ENCODE assay signal across 27 cellular contexts in the genomic region with DNA sequence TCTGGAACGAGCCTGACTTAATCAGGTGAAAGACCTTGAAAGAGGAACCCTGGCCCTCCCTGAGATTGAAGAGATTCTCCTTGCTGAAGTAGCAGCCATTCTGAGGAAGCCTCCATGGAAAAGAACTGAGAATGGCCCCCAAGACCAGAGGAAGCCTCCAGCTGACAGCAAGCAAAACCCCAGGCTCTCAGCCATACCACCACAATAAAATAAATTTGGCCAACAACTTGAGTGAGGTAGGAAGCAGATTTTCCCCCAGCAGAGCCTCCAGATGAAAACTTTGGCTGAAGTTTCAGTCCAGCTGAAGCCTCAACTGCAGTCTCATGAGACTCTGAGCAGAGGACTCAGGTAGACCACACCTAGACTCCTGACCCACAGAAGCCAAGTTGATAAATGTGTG. TPM values are rescaled to one million over a fixed set of nuclear protein-coding genes. Genes with fewer than 3 reads are reported as not detected.
DNase-seq lines count a peak whose midpoint lies in the region; ATAC-seq, FAIRE-seq and TF ChIP-seq lines count a peak whose summit lies in the region.
"Had no signal": no experiment of that assay in that cellular context is flagged by ENCODE, and none has a peak within 500 bp of the region (broad histone marks: within the 10 kb centered on the region; RNA-seq: fewer than 3 reads in every experiment).

No MANE protein-coding gene starts in this region.

- CTCF ChIA-PET in activated CD8-positive, alpha-beta T cell treated with anti-CD3 and anti-CD28 coated beads, Interleukin-2, amount 10 ng/mL, durations not matched to agents 7 days and 5 days (lab: Charles Lee): interaction anchor here (8.8 kb wide), 1 partner anchor 19 kb away, joined by 57 read pairs; no protein-coding TSS in a partner anchor
- CTCF ChIA-PET in activated CD8-positive, alpha-beta T cell treated with anti-CD3 and anti-CD28 coated beads for 36 hours (lab: Charles Lee): interaction anchor here (1.2 to 13.8 kb wide), 2 partner anchors 17 to 42 kb away, joined by 3 to 143 read pairs; a partner anchor contains a TSS
- CTCF ChIA-PET in K562 (lab: Yijun Ruan, JAX; ENCODE audit: low intra/inter-chr PET ratio): no interaction called here

- no peak for TF ChIP-seq POLR2A in K562 (conservative IDR thresholded peaks at IDR 0.05)
- TF ChIP-seq POLR2A in vagina (IDR thresholded peaks at IDR 0.05): no peak
- no peak for TF ChIP-seq POLR2A in sigmoid colon (IDR thresholded peaks at IDR 0.05)

- peaks cover 7% of the 10 kb centered on the region for H3K4me1 Mint-ChIP-seq in activated CD8-positive, alpha-beta T cell treated with anti-CD3 and anti-CD28 coated beads, Interleukin-2, amount 10 ng/mL, durations not matched to agents 7 days and 5 days (ENCODE audit: low read depth)
- H3K4me1 Mint-ChIP-seq in activated CD8-positive, alpha-beta T cell treated with anti-CD3 and anti-CD28 coated beads for 36 hours (ENCODE audit: low read depth): peaks cover 6% of the 10 kb centered on the region

- in situ Hi-C loops in K562 (cut with MboI): loop anchor here (25.0 kb wide), 1 partner anchor 801 kb away; no protein-coding TSS in a partner anchor

- no peak overlapping the region for H3K4me3 ChIP-seq in K562
- H3K4me3 ChIP-seq in vagina: no peak overlapping the region
- no peak overlapping the region for H3K4me3 ChIP-seq in sigmoid colon
- H3K4me3 ChIP-seq: BLaER1 treated with 17β-estradiol and CSF1 and Interleukin-3, amounts not matched to agents 10 nM and 100 nM; HAP-1 had no signal

- H2AFZ ChIP-seq in K562 (ENCODE audit: low read depth, low read length): no peak overlapping the region

- H3K4me3 Mint-ChIP-seq in activated CD8-positive, alpha-beta T cell treated with anti-CD3 and anti-CD28 coated beads, Interleukin-2, amount 10 ng/mL, durations not matched to agents 7 days and 5 days: no peak overlapping the region
- no peak overlapping the region for H3K4me3 Mint-ChIP-seq in activated CD8-positive, alpha-beta T cell treated with anti-CD3 and anti-CD28 coated beads for 36 hours
- H3K4me3 Mint-ChIP-seq: CD14-positive monocyte; CD4-positive, alpha-beta T cell; CD8-positive, alpha-beta memory T cell; HFFc6 had no signal

- no peak for TF ChIP-seq CTCF in activated CD8-positive, alpha-beta T cell treated with anti-CD3 and anti-CD28 coated beads for 36 hours (IDR thresholded peaks at IDR 0.05)
- no peak for TF ChIP-seq CTCF in K562 (IDR thresholded peaks at IDR 0.05 in 2 of 3, conservative IDR thresholded peaks at IDR 0.05 in 1 of 3; ENCODE audit: insufficient read depth in 2 of 3, low read depth in 1 of 3, low read length in 3 of 3)
- no peak for TF ChIP-seq CTCF in vagina (IDR thresholded peaks at IDR 0.05)
- TF ChIP-seq CTCF in sigmoid colon (IDR thresholded peaks at IDR 0.05): no peak

- TF ChIP-seq RAD21 in K562 (CRISPR knock-in tag; conservative IDR thresholded peaks at IDR 0.05 in 1 of 2, IDR thresholded peaks at IDR 0.05 in 1 of 2): no peak

- BruUV-seq in K562 (replicated peaks; lab: Mats Ljungman, UMichigan): no TSS peak

- no peaks in the 10 kb centered on the region for H4K20me1 ChIP-seq in K562 (replicated peaks; ENCODE audit: control insufficient read depth, insufficient read depth, low read length)
- H4K20me1 ChIP-seq: BLaER1 treated with 17β-estradiol and CSF1 and Interleukin-3, amounts not matched to agents 10 nM and 100 nM had no signal

- no peak for ATAC-seq in activated CD8-positive, alpha-beta T cell treated with anti-CD3 and anti-CD28 coated beads, Interleukin-2, amount 10 ng/mL, durations not matched to agents 7 days and 5 days
- ATAC-seq in activated CD8-positive, alpha-beta T cell treated with anti-CD3 and anti-CD28 coated beads for 36 hours: no peak
- ATAC-seq in K562 (no peak), GM19397 (IDR thresholded peaks at IDR 0.05; ENCODE audit: unreplicated experiment) (no peak)

- no peak overlapping the region for H3K27ac Mint-ChIP-seq in activated CD8-positive, alpha-beta T cell treated with anti-CD3 and anti-CD28 coated beads, Interleukin-2, amount 10 ng/mL, durations not matched to agents 7 days and 5 days
- H3K27ac Mint-ChIP-seq in activated CD8-positive, alpha-beta T cell treated with anti-CD3 and anti-CD28 coated beads for 36 hours: no peak overlapping the region
- H3K27ac Mint-ChIP-seq: CD14-positive monocyte; CD4-positive, alpha-beta T cell; HFFc6 had no signal

- H3K27me3 ChIP-seq in K562 (ENCODE audit: control insufficient read depth in 2 of 2, insufficient read depth in 2 of 2, low read length in 2 of 2): peaks cover 0 to 19% of the 10 kb centered on the region in 2 experiments; a peak in 2 of 5 replicates
- H3K27me3 ChIP-seq in vagina: no peaks in the 10 kb centered on the region
- H3K27me3 ChIP-seq in sigmoid colon: no peaks in the 10 kb centered on the region
- H3K27me3 ChIP-seq: BLaER1 treated with 17β-estradiol and CSF1 and Interleukin-3, amounts not matched to agents 10 nM and 100 nM had no signal

- H3K27me3 Mint-ChIP-seq in activated CD8-positive, alpha-beta T cell treated with anti-CD3 and anti-CD28 coated beads, Interleukin-2, amount 10 ng/mL, durations not matched to agents 7 days and 5 days (ENCODE audit: low read depth): peaks cover 15% of the 10 kb centered on the region
- peaks cover 9% of the 10 kb centered on the region for H3K27me3 Mint-ChIP-seq in activated CD8-positive, alpha-beta T cell treated with anti-CD3 and anti-CD28 coated beads for 36 hours

- FAIRE-seq in K562 (lab: Jason Lieb, UNC): no peak
- FAIRE-seq: A204.1, D721Med, GM12891, GM18507, H54 had no signal

- peak; percentile 1 for DNase-seq in activated CD8-positive, alpha-beta T cell treated with anti-CD3 and anti-CD28 coated beads, Interleukin-2, amount 10 ng/mL, durations not matched to agents 7 days and 5 days
- no peak for DNase-seq in activated CD8-positive, alpha-beta T cell treated with anti-CD3 and anti-CD28 coated beads for 36 hours
- DNase-seq in K562 (ENCODE audit: extremely low read depth in 1 of 4, low spot score in 3 of 4): no peak
- peak; percentile 12 for DNase-seq in islet precursor cell
- peak; percentile 42 to 61 for DNase-seq in vagina (ENCODE audit: extremely low spot score in 2 of 2)
- no peak for DNase-seq in sigmoid colon
- DNase-seq in GDM1 (lab: John Stamatoyannopoulos, UW): no peak
- DNase-seq: AML-193; BE2C; CD4-positive, alpha-beta T cell; CD8-positive, alpha-beta memory T cell; DMS 273 treated with DMSO at 0.1 percent for 48 hours; DMS79; EL; GF-D8; GOT3; HFFc6 had no signal

- TF ChIP-seq EP300 in K562 (IDR thresholded peaks at IDR 0.05; ENCODE audit: low read length) (no peak), sigmoid colon (IDR thresholded peaks at IDR 0.05) (no peak)

- POLR2A ChIA-PET in activated CD8-positive, alpha-beta T cell treated with anti-CD3 and anti-CD28 coated beads, Interleukin-2, amount 10 ng/mL, durations not matched to agents 7 days and 5 days (lab: Charles Lee): no interaction called here
- POLR2A ChIA-PET in activated CD8-positive, alpha-beta T cell treated with anti-CD3 and anti-CD28 coated beads for 36 hours (lab: Charles Lee): interaction anchor here (0.6 kb wide), 1 partner anchor 499 kb away, joined by 3 read pairs; no protein-coding TSS in a partner anchor
- POLR2A ChIA-PET in K562 (lab: Yijun Ruan, JAX): interaction anchor here (0.8 kb wide), 1 partner anchor 16 kb away, joined by 3 read pairs; no protein-coding TSS in a partner anchor

- H3K36me3 ChIP-seq in K562 (ENCODE audit: control insufficient read depth, insufficient read depth, low read length) (no peaks in the 10 kb centered on the region), vagina (no peaks in the 10 kb centered on the region), sigmoid colon (no peaks in the 10 kb centered on the region)
- H3K36me3 ChIP-seq: BE2C; BLaER1 treated with 17β-estradiol and CSF1 and Interleukin-3, amounts not matched to agents 10 nM and 100 nM; HAP-1 had no signal

- H3K9ac ChIP-seq in K562 (ENCODE audit: insufficient read depth in 1 of 2, low read depth in 2 of 2, low read length in 2 of 2): no peak overlapping the region
- H3K9ac ChIP-seq: BLaER1 treated with 17β-estradiol and CSF1 and Interleukin-3, amounts not matched to agents 10 nM and 100 nM had no signal

- H3K27ac ChIP-seq in K562 (ENCODE audit: extremely low read depth, low read depth, low read length): no peak overlapping the region
- H3K27ac ChIP-seq in vagina: no peak overlapping the region
- no peak overlapping the region for H3K27ac ChIP-seq in sigmoid colon
- H3K27ac ChIP-seq: 22Rv1; BLaER1 treated with 17β-estradiol and CSF1 and Interleukin-3, amounts not matched to agents 10 nM and 100 nM had no signal

- no peaks in the 10 kb centered on the region for H3K79me2 ChIP-seq in K562 (ENCODE audit: control insufficient read depth, insufficient read depth, low read length)

- intact Hi-C loops in activated CD8-positive, alpha-beta T cell treated with anti-CD3 and anti-CD28 coated beads for 36 hours (cut with micrococcal nuclease): no loop called here
- intact Hi-C loops in K562 (cut with micrococcal nuclease): no loop called here
- intact Hi-C loops in vagina (cut with DNase I): no loop called here
- intact Hi-C loops in sigmoid colon (cut with DNase I): no loop called here

- H3K36me3 Mint-ChIP-seq in activated CD8-positive, alpha-beta T cell treated with anti-CD3 and anti-CD28 coated beads, Interleukin-2, amount 10 ng/mL, durations not matched to agents 7 days and 5 days (ENCODE audit: low read depth): no peaks in the 10 kb centered on the region
- no peaks in the 10 kb centered on the region for H3K36me3 Mint-ChIP-seq in activated CD8-positive, alpha-beta T cell treated with anti-CD3 and anti-CD28 coated beads for 36 hours (ENCODE audit: low read depth)
- H3K36me3 Mint-ChIP-seq: CD14-positive monocyte; CD8-positive, alpha-beta memory T cell had no signal

- H3K9me3 ChIP-seq in K562 (replicated peaks; ENCODE audit: control insufficient read depth, insufficient read depth, low read depth, low read length) (no peaks in the 10 kb centered on the region), vagina (no peaks in the 10 kb centered on the region), sigmoid colon (no peaks in the 10 kb centered on the region)
- H3K9me3 ChIP-seq: BE2C; BLaER1 treated with 17β-estradiol and CSF1 and Interleukin-3, amounts not matched to agents 10 nM and 100 nM; HAP-1 had no signal

- no peaks in the 10 kb centered on the region for H3K9me1 ChIP-seq in K562 (ENCODE audit: control insufficient read depth, insufficient read depth, low read length)

- H3K9me3 Mint-ChIP-seq in activated CD8-positive, alpha-beta T cell treated with anti-CD3 and anti-CD28 coated beads, Interleukin-2, amount 10 ng/mL, durations not matched to agents 7 days and 5 days (ENCODE audit: insufficient read depth): no peaks in the 10 kb centered on the region
- H3K9me3 Mint-ChIP-seq in activated CD8-positive, alpha-beta T cell treated with anti-CD3 and anti-CD28 coated beads for 36 hours: no peaks in the 10 kb centered on the region
- H3K9me3 Mint-ChIP-seq: CD4-positive, alpha-beta T cell; CD8-positive, alpha-beta memory T cell; HFFc6 had no signal

- WGBS in K562 (ENCODE audit: insufficient coverage, low coverage, missing lambda C conversion rate): 0% methylated on average over 1 of the region's 1 CpG
- WGBS in sigmoid colon, 2 donors: 84 to 88% methylated on average over 1 of the region's 1 CpG

- H3K4me1 ChIP-seq in K562 (replicated peaks in 1 of 2; ENCODE audit: control insufficient read depth in 2 of 2, insufficient read depth in 2 of 2, low read length in 2 of 2) (no peaks in the 10 kb centered on the region), vagina (no peaks in the 10 kb centered on the region), sigmoid colon (peaks cover 0 to 25% (median 10%) of the 10 kb centered on the region in 4 donors)
- H3K4me1 ChIP-seq: BE2C, HAP-1 had no signal

- no peak overlapping the region for H3K4me2 ChIP-seq in K562 (ENCODE audit: insufficient read depth, low read length)
- H3K4me2 ChIP-seq: BLaER1 treated with 17β-estradiol and CSF1 and Interleukin-3, amounts not matched to agents 10 nM and 100 nM had no signal

RNA-seq across cellular contexts. Expression of a gene that starts 34.0 kb away (rescaled TPM):
- not detected for total RNA-seq in activated CD8-positive, alpha-beta T cell treated with anti-CD3 and anti-CD28 coated beads, Interleukin-2, amount 10 ng/mL, durations not matched to agents 7 days and 5 days
- total RNA-seq in activated CD8-positive, alpha-beta T cell treated with anti-CD3 and anti-CD28 coated beads for 36 hours: not detected
- not detected in 2 replicates for total RNA-seq in K562 (2011; cell fraction: chromatin; rRNA removed; ENCODE audit: low replicate concordance)
- not detected in 2 replicates for total RNA-seq in K562 (2011; cell fraction: nucleolus; rRNA removed)
- not detected in 2 replicates for total RNA-seq in K562 (2011; cell fraction: nucleoplasm; rRNA removed)
- total RNA-seq in K562 (2014; rRNA removed) (not detected in 2 replicates), K562 (2014; rRNA removed; fragmentation: Illumina TruSeq; extraction: Trizol) (not detected in 2 replicates), K562 (2015; rRNA removed; fragmentation: Illumina TruSeq; extraction: Trizol) (not detected in 2 replicates), K562 (2021) (not detected in 2 replicates), vagina (not detected), sigmoid colon (not detected)
- polyA plus RNA-seq in K562 (2011; rRNA removed) (0.13 TPM in 1 of 2 replicates, not detected in the other), K562 (2014; fragmentation: Illumina TruSeq; extraction: Trizol) (0.25 TPM in 1 of 2 replicates, not detected in the other), K562 (2014; fragmentation: Nextera tagmentation; extraction: Ambion mirVana) (under 1 TPM in 1 of 2 experiments, not detected in 1; 0.21 TPM), K562 (2014; rRNA removed) (not detected in 2 replicates), sigmoid colon (under 1 TPM in 1 of 3 donors, not detected in 2; 0.15 TPM)
- polyA plus RNA-seq in K562 (2011; cell fraction: cytosol; rRNA removed): not detected in 2 replicates
- not detected in 2 replicates for polyA plus RNA-seq in K562 (2011; cell fraction: nucleus; rRNA removed)
- 0.19 TPM in 1 of 2 replicates, not detected in the other for polyA plus RNA-seq in K562 (2012)
- not detected in 2 replicates for polyA minus RNA-seq in K562 (2011; rRNA and poly(A)+ RNA removed)
- not detected in 2 replicates for polyA minus RNA-seq in K562 (2011; cell fraction: cytosol; rRNA and poly(A)+ RNA removed)
- polyA minus RNA-seq in K562 (2011; cell fraction: nucleus; rRNA and poly(A)+ RNA removed): not detected in 2 replicates
- total RNA-seq: CD4-positive, alpha-beta T cell; CD8-positive, alpha-beta memory T cell had no signal
- polyA plus RNA-seq: CD14-positive monocyte; CD8-positive, alpha-beta memory T cell had no signal

RNA-seq across cellular contexts. Expression of a gene that starts 42.6 kb away (rescaled TPM):
- total RNA-seq in activated CD8-positive, alpha-beta T cell treated with anti-CD3 and anti-CD28 coated beads, Interleukin-2, amount 10 ng/mL, durations not matched to agents 7 days and 5 days: not detected
- under 1 TPM in 1 of 2 experiments, not detected in 1; 0.07 TPM for total RNA-seq in activated CD8-positive, alpha-beta T cell treated with anti-CD3 and anti-CD28 coated beads for 36 hours
- total RNA-seq in K562 (2011; cell fraction: chromatin; rRNA removed; ENCODE audit: low replicate concordance): 0.28 TPM in 1 of 2 replicates, not detected in the other
- 0.13 and 0.17 TPM in 2 replicates for total RNA-seq in K562 (2011; cell fraction: nucleolus; rRNA removed)
- 0.15 and 0.29 TPM in 2 replicates for total RNA-seq in K562 (2011; cell fraction: nucleoplasm; rRNA removed)
- total RNA-seq in K562 (2014; rRNA removed) (0.09 and 0.24 TPM in 2 replicates), K562 (2014; rRNA removed; fragmentation: Illumina TruSeq; extraction: Trizol) (0.04 TPM in 1 of 2 replicates, not detected in the other), K562 (2015; rRNA removed; fragmentation: Illumina TruSeq; extraction: Trizol) (0.04 and 0.08 TPM in 2 replicates), K562 (2021) (0.29 and 0.34 TPM in 2 replicates), vagina (5.6 TPM), sigmoid colon (under 1 TPM in 1 of 4 donors, not detected in 3; under 0.01 TPM)
- polyA plus RNA-seq in K562 (2011; rRNA removed) (0.03 and 0.09 TPM in 2 replicates), K562 (2014; fragmentation: Illumina TruSeq; extraction: Trizol) (0.19 and 0.22 TPM in 2 replicates), K562 (2014; fragmentation: Nextera tagmentation; extraction: Ambion mirVana) (under 1 TPM in 1 of 2 experiments, not detected in 1; 0.04 TPM), K562 (2014; rRNA removed) (0.25 and 0.31 TPM in 2 replicates), sigmoid colon (10 to 100 TPM in 2 of 3 donors, 1 to 10 TPM in 1; 6.9 to 16.3 (median 11.4) TPM)
- polyA plus RNA-seq in K562 (2011; cell fraction: cytosol; rRNA removed): 0.07 and 0.12 TPM in 2 replicates
- 0.38 TPM in 2 replicates for polyA plus RNA-seq in K562 (2011; cell fraction: nucleus; rRNA removed)
- 0.18 and 0.26 TPM in 2 replicates for polyA plus RNA-seq in K562 (2012)
- 0.07 TPM in 1 of 2 replicates, not detected in the other for polyA minus RNA-seq in K562 (2011; rRNA and poly(A)+ RNA removed)
- 0.19 TPM in 1 of 2 replicates, not detected in the other for polyA minus RNA-seq in K562 (2011; cell fraction: cytosol; rRNA and poly(A)+ RNA removed)
- 0.11 and 0.13 TPM in 2 replicates for polyA minus RNA-seq in K562 (2011; cell fraction: nucleus; rRNA and poly(A)+ RNA removed)
- total RNA-seq: CD4-positive, alpha-beta T cell; HFFc6 had no signal
- polyA plus RNA-seq: CD14-positive monocyte; CD8-positive, alpha-beta memory T cell had no signal

RNA-seq across cellular contexts. Expression of a gene that starts 43.8 kb away (rescaled TPM):
- total RNA-seq in activated CD8-positive, alpha-beta T cell treated with anti-CD3 and anti-CD28 coated beads, Interleukin-2, amount 10 ng/mL, durations not matched to agents 7 days and 5 days: 1 to 10 TPM; 4.2 to 4.5 TPM
- total RNA-seq in activated CD8-positive, alpha-beta T cell treated with anti-CD3 and anti-CD28 coated beads for 36 hours: 1 to 10 TPM; 3.9 to 4.0 TPM
- total RNA-seq in K562 (2011; cell fraction: chromatin; rRNA removed; ENCODE audit: low replicate concordance): 6.0 and 9.3 TPM in 2 replicates
- total RNA-seq in K562 (2011; cell fraction: nucleolus; rRNA removed): 5.7 and 6.2 TPM in 2 replicates
- 10.0 and 15.0 TPM in 2 replicates for total RNA-seq in K562 (2011; cell fraction: nucleoplasm; rRNA removed)
- total RNA-seq in K562 (2014; rRNA removed): 2.6 and 3.8 TPM in 2 replicates
- total RNA-seq in K562 (2014; rRNA removed; fragmentation: Illumina TruSeq; extraction: Trizol): 5.0 and 5.1 TPM in 2 replicates
- 4.2 and 4.7 TPM in 2 replicates for total RNA-seq in K562 (2015; rRNA removed; fragmentation: Illumina TruSeq; extraction: Trizol)
- 4.0 and 4.3 TPM in 2 replicates for total RNA-seq in K562 (2021)
- 4.7 and 5.1 TPM in 2 replicates for polyA plus RNA-seq in K562 (2011; rRNA removed)
- 3.9 and 4.9 TPM in 2 replicates for polyA plus RNA-seq in K562 (2011; cell fraction: cytosol; rRNA removed)
- polyA plus RNA-seq in K562 (2011; cell fraction: nucleus; rRNA removed): 4.5 and 5.2 TPM in 2 replicates
- 4.4 and 5.1 TPM in 2 replicates for polyA plus RNA-seq in K562 (2012)
- polyA plus RNA-seq in K562 (2014; fragmentation: Illumina TruSeq; extraction: Trizol): 5.4 and 6.7 TPM in 2 replicates
- polyA plus RNA-seq in K562 (2014; fragmentation: Nextera tagmentation; extraction: Ambion mirVana): 1 to 10 TPM; 3.0 to 3.4 TPM
- polyA plus RNA-seq in K562 (2014; rRNA removed): 4.0 and 4.8 TPM in 2 replicates
- polyA minus RNA-seq in K562 (2011; rRNA and poly(A)+ RNA removed): 3.0 and 3.3 TPM in 2 replicates
- polyA minus RNA-seq in K562 (2011; cell fraction: cytosol; rRNA and poly(A)+ RNA removed): 1.4 and 1.9 TPM in 2 replicates
- 2.4 and 4.1 TPM in 2 replicates for polyA minus RNA-seq in K562 (2011; cell fraction: nucleus; rRNA and poly(A)+ RNA removed)
- total RNA-seq in vagina: 2.7 TPM
- 1 to 10 TPM; 3.3 to 4.7 (median 4.5) TPM for total RNA-seq in sigmoid colon
- 1 to 10 TPM in 1 of 3 donors, under 1 TPM in 2; 0.60 to 3.6 (median 0.69) TPM for polyA plus RNA-seq in sigmoid colon

Comparison
In these comparisons a context has a peak if more than half of its experiments do, and no peak if none do; other contexts are left out.
1. DNase-seq: peak in activated CD8-positive, alpha-beta T cell treated with anti-CD3 and anti-CD28 coated beads, Interleukin-2, amount 10 ng/mL, durations not matched to agents 7 days and 5 days (single experiment), islet precursor cell (single experiment) and vagina (2 of 2); none in activated CD8-positive, alpha-beta T cell treated with anti-CD3 and anti-CD28 coated beads for 36 hours (single experiment), K562 (0 of 4), sigmoid colon (single experiment) and GDM1 (single experiment).